In genomic region chr19:3761382-3762129, GRCh38 we compare ENCODE assay signal across 1 cellular context.
TF ChIP-seq lines count a peak whose summit lies in the region.

APBA3 (minus strand) TSS chr19:3761692; CDS start chr19:3760264, 1,428 bp downstream.

TF ChIP-seq in IMR-90, 13 proteins besides CTCF, POLR2A, EP300 and RAD21:
- TF ChIP-seq USF2 (IDR thresholded peaks at IDR 0.05; ENCODE audit: low read depth, low read length), result peak; percentile 36; the same call in 1 of the 2 replicates
- TF ChIP-seq MAZ (IDR thresholded peaks at IDR 0.05; ENCODE audit: borderline replicate concordance, low read depth, low read length), result peak; percentile 56; the same call in 1 of the 2 replicates
- TF ChIP-seq, protein P1, sequence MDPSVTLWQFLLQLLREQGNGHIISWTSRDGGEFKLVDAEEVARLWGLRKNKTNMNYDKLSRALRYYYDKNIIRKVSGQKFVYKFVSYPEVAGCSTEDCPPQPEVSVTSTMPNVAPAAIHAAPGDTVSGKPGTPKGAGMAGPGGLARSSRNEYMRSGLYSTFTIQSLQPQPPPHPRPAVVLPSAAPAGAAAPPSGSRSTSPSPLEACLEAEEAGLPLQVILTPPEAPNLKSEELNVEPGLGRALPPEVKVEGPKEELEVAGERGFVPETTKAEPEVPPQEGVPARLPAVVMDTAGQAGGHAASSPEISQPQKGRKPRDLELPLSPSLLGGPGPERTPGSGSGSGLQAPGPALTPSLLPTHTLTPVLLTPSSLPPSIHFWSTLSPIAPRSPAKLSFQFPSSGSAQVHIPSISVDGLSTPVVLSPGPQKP (IDR thresholded peaks at IDR 0.05; ENCODE audit: borderline replicate concordance, low read depth, low read length), result no peak
